Comparison of ENCODE assay signal across 15 cellular contexts in genomic region chr7:151860771-151861170, GRCh38. TPM values are rescaled to one million over a fixed set of nuclear protein-coding genes. Genes with fewer than 3 reads are reported as not detected.
DNase-seq lines count a peak whose midpoint lies in the region; ATAC-seq, FAIRE-seq and TF ChIP-seq lines count a peak whose summit lies in the region.
"Had no signal": no experiment of that assay in that cellular context is flagged by ENCODE, and none has a peak within 500 bp of the region (broad histone marks: within the 10 kb centered on the region; RNA-seq: fewer than 3 reads in every experiment).

No MANE protein-coding gene starts in this region.

- no peaks in the 10 kb centered on the region for H3K4me1 Mint-ChIP-seq in chondrocyte (ENCODE audit: low read depth)

- FAIRE-seq in small intestine (lab: Jason Lieb, UNC), result no peak
- FAIRE-seq: HTR-8/SVneo had no signal

- H3K4me1 ChIP-seq in BLaER1 (peaks cover 36% of the 10 kb centered on the region), small intestine (ENCODE audit: control insufficient read depth in 2 of 2, insufficient read depth in 1 of 2, low read depth in 1 of 2, low read length in 1 of 2) (peaks cover 0 to 2% of the 10 kb centered on the region in 2 donors)

- peak overlapping the region; percentile 71 for H3K4me2 ChIP-seq in BLaER1

- H3K9ac ChIP-seq in BLaER1, result no peak overlapping the region

- H3K4me3 Mint-ChIP-seq in chondrocyte (ENCODE audit: unreplicated experiment), result no peak overlapping the region
- H3K4me3 Mint-ChIP-seq: CD4-positive, CD25-positive, alpha-beta regulatory T cell; HFFc6 had no signal

- peaks cover 8% of the 10 kb centered on the region; the same call in 1 of the 2 replicates for H4K20me1 ChIP-seq in BLaER1

- no peak for ATAC-seq in HG03442 (IDR thresholded peaks at IDR 0.05; ENCODE audit: unreplicated experiment)

- H3K27me3 ChIP-seq in BLaER1, result no peaks in the 10 kb centered on the region
- no peaks in the 10 kb centered on the region for H3K27me3 ChIP-seq in small intestine (ENCODE audit: control insufficient read depth in 2 of 2, insufficient read depth in 2 of 2, low read length in 2 of 2)

- 39 to 70% (median 52%) methylated on average over 5 of the region's 5 CpGs for WGBS in small intestine, 3 donors

- H3K27ac ChIP-seq in BLaER1, result no peak overlapping the region
- H3K27ac ChIP-seq in small intestine (ENCODE audit: low read depth in 1 of 2, low read length in 1 of 2), result no peak overlapping the region
- H3K27ac ChIP-seq: 22Rv1 had no signal

- H3K36me3 Mint-ChIP-seq in chondrocyte (ENCODE audit: low read depth), result no peaks in the 10 kb centered on the region

- H3K9me3 Mint-ChIP-seq in chondrocyte (ENCODE audit: low read depth), result no peaks in the 10 kb centered on the region
- H3K9me3 Mint-ChIP-seq: HFFc6 had no signal

- H3K4me3 ChIP-seq in BLaER1 (no peak overlapping the region), small intestine (ENCODE audit: low read depth in 1 of 2, low read length in 2 of 2) (no peak overlapping the region)

- TF ChIP-seq CTCF in chondrocyte (IDR thresholded peaks at IDR 0.05), result no peak

- DNase-seq in activated effector memory CD4-positive, alpha-beta T cell treated with anti-CD3 and anti-CD28 coated beads, Interleukin-2, amount 50 U/mL, for 16 hours, result peak; percentile 43
- no peak for DNase-seq in activated effector memory CD4-positive, alpha-beta T cell treated with Interleukin-2 at 50 U/mL for 16 hours
- peak; percentile 38 for DNase-seq in chondrocyte (ENCODE audit: low spot score)
- peak; percentile 71 for DNase-seq in small intestine
- DNase-seq in SIG-M5 treated with dmso at 0.1 percent for 504 hours (lab: John Stamatoyannopoulos, UW; ENCODE audit: unreplicated experiment), result no peak
- no peak for DNase-seq in NCI-H2227 treated with DMSO at 0.1 percent for 48 hours (lab: John Stamatoyannopoulos, UW)
- DNase-seq: Calu3; CD4-positive, CD25-positive, alpha-beta regulatory T cell; DMS 273 treated with DMSO at 0.1 percent for 48 hours; HCEC 1CT; HFFc6 had no signal

- no peak overlapping the region for H3K27ac Mint-ChIP-seq in chondrocyte (ENCODE audit: unreplicated experiment)
- H3K27ac Mint-ChIP-seq: HFFc6 had no signal

- peaks cover 22% of the 10 kb centered on the region for H3K27me3 Mint-ChIP-seq in chondrocyte (ENCODE audit: low read depth)
- H3K27me3 Mint-ChIP-seq: CD4-positive, CD25-positive, alpha-beta regulatory T cell had no signal

- H3K9me3 ChIP-seq in BLaER1 (no peaks in the 10 kb centered on the region), small intestine (ENCODE audit: control insufficient read depth, low read depth) (no peaks in the 10 kb centered on the region)

- H3K36me3 ChIP-seq in BLaER1, result no peaks in the 10 kb centered on the region
- H3K36me3 ChIP-seq in small intestine (ENCODE audit: control insufficient read depth in 2 of 2, insufficient read depth in 2 of 2, low read length in 2 of 2), result no peaks in the 10 kb centered on the region

RNA-seq across cellular contexts. Expression of gene PRKAG2, which starts 16.1 kb away (rescaled TPM):
- 16.1 to 35.4 TPM (median 33.6 TPM) in 3 replicates for total RNA-seq in chondrocyte
- 10 to 100 TPM; 26.3 to 57.9 (median 55.1) TPM for polyA plus RNA-seq in small intestine

Comparison
In these comparisons a context has a peak if more than half of its experiments do, and no peak if none do; other contexts are left out.
1. DNase-seq: peak in activated effector memory CD4-positive, alpha-beta T cell treated with anti-CD3 and anti-CD28 coated beads, Interleukin-2, amount 50 U/mL, for 16 hours (single experiment), chondrocyte (single experiment) and small intestine (single experiment); none in activated effector memory CD4-positive, alpha-beta T cell treated with Interleukin-2 at 50 U/mL for 16 hours (single experiment), SIG-M5 treated with dmso at 0.1 percent for 504 hours (single experiment) and NCI-H2227 treated with DMSO at 0.1 percent for 48 hours (single experiment).